Comparison of ENCODE assay signal across 31 cellular contexts in the genomic region with DNA sequence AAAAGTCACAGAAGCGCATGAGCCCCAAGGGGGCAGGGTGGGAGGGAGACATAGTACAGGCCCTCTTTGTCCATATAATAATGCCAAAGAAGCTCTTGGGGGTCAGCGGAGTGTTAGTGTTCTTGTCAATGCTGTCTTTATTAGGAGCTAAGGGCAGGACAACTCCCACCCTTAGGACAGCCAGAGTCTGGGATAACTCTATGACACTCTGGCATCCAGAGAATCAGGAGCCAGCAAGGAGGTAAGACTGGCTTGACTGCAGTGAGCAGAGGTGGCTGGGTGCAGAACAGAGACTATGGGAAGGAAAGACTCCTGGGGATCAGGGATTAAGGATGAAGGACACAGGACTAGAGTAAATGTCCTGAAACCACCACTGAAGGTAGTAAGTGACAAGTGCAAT. TPM values are rescaled to one million over a fixed set of nuclear protein-coding genes. Genes with fewer than 3 reads are reported as not detected.
"Had no signal": no experiment of that assay in that cellular context is flagged by ENCODE, and none has a peak within 500 bp of the region (broad histone marks: within the 10 kb centered on the region; RNA-seq: fewer than 3 reads in every experiment).

No MANE protein-coding gene starts in this region.

- H3K4me1 Mint-ChIP-seq: immature natural killer cell, naive B cell had no signal

- ATAC-seq: esophagus mucosa; foreskin keratinocyte; left ventricle myocardium superior; lower lobe of right lung; mucosa of descending colon; natural killer cell treated with Interleukin-12 subunit alpha and Interleukin-12 subunit beta and Interleukin-15 and Interleukin-18, amount 100 ng/mL, for 72 hours; psoas muscle; right cardiac atrium; stimulated activated memory B cell treated with anti-CD40 and anti-IgM and Interleukin-4, amounts not matched to agents 10 μg/mL and 1 μg/mL and 100 μg/mL, for 72 hours; stimulated activated naive CD8-positive, alpha-beta T cell treated with anti-CD3 and anti-CD28 coated beads, Interleukin-15, Interleukin-2, amounts not matched to agents 100 U/mL and 50 U/mL, for 24 hours; upper lobe of right lung had no signal

- H3K4me3 ChIP-seq: colonic mucosa, lower lobe of right lung, mucosa of descending colon, neural progenitor cell, psoas muscle, skin epidermis, spleen, thoracic aorta, tibial nerve, upper lobe of right lung, uterus had no signal

- H3K9ac ChIP-seq: neural progenitor cell had no signal

- H3K36me3 Mint-ChIP-seq: immature natural killer cell; mesothelial cell of epicardium; naive B cell; natural killer cell treated with Interleukin-12 subunit alpha and Interleukin-12 subunit beta and Interleukin-15 and Interleukin-18, amount 100 ng/mL, for 72 hours; neural progenitor cell; stimulated activated memory B cell treated with anti-CD40 and anti-IgM and Interleukin-4, amounts not matched to agents 10 μg/mL and 1 μg/mL and 100 μg/mL, for 72 hours had no signal

- H3K4me3 Mint-ChIP-seq: dendritic cell treated with granulocyte-macrophage colony-stimulating factor and Interleukin-4, amounts not matched to agents 40 ng/mL and 50 ng/mL, for 4 days; endodermal cell; immature natural killer cell; mesothelial cell of epicardium; naive B cell; natural killer cell treated with Interleukin-12 subunit alpha and Interleukin-12 subunit beta and Interleukin-15 and Interleukin-18, amount 100 ng/mL, for 72 hours; neural progenitor cell; stimulated activated memory B cell treated with anti-CD40 and anti-IgM and Interleukin-4, amounts not matched to agents 10 μg/mL and 1 μg/mL and 100 μg/mL, for 72 hours had no signal

- H2AFZ ChIP-seq: neural progenitor cell had no signal

- H3K9me3 ChIP-seq: colonic mucosa, lower lobe of right lung, mucosa of descending colon, psoas muscle, spleen, thoracic aorta, tibial nerve, upper lobe of right lung, uterus had no signal

- H3K4me2 ChIP-seq: neural progenitor cell had no signal

- H3K4me1 ChIP-seq: foreskin keratinocyte, psoas muscle, spleen, tibial nerve, upper lobe of right lung, uterus had no signal

- H3K27ac Mint-ChIP-seq: dendritic cell treated with granulocyte-macrophage colony-stimulating factor and Interleukin-4, amounts not matched to agents 40 ng/mL and 50 ng/mL, for 4 days; endodermal cell; immature natural killer cell; naive B cell; natural killer cell treated with Interleukin-12 subunit alpha and Interleukin-12 subunit beta and Interleukin-15 and Interleukin-18, amount 100 ng/mL, for 72 hours; neural progenitor cell; stimulated activated memory B cell treated with anti-CD40 and anti-IgM and Interleukin-4, amounts not matched to agents 10 μg/mL and 1 μg/mL and 100 μg/mL, for 72 hours had no signal

- H3K9me3 Mint-ChIP-seq: dendritic cell treated with granulocyte-macrophage colony-stimulating factor and Interleukin-4, amounts not matched to agents 40 ng/mL and 50 ng/mL, for 4 days; endodermal cell; mesothelial cell of epicardium; naive B cell; natural killer cell treated with Interleukin-12 subunit alpha and Interleukin-12 subunit beta and Interleukin-15 and Interleukin-18, amount 100 ng/mL, for 72 hours; neural progenitor cell; stimulated activated memory B cell treated with anti-CD40 and anti-IgM and Interleukin-4, amounts not matched to agents 10 μg/mL and 1 μg/mL and 100 μg/mL, for 72 hours had no signal

- FAIRE-seq: keratinocyte had no signal

- H3K27ac ChIP-seq: epithelial cell of prostate, foreskin keratinocyte, lower lobe of right lung, neural progenitor cell, psoas muscle, skin epidermis, spleen, thoracic aorta, tibial nerve, upper lobe of right lung, uterus had no signal

- H3K27me3 ChIP-seq: colonic mucosa, foreskin keratinocyte, neural progenitor cell, spleen, tibial nerve, upper lobe of right lung, uterus had no signal

- H3K27me3 Mint-ChIP-seq: dendritic cell treated with granulocyte-macrophage colony-stimulating factor and Interleukin-4, amounts not matched to agents 40 ng/mL and 50 ng/mL, for 4 days; natural killer cell treated with Interleukin-12 subunit alpha and Interleukin-12 subunit beta and Interleukin-15 and Interleukin-18, amount 100 ng/mL, for 72 hours had no signal

- DNase-seq: colonic mucosa; effector CD8-positive, alpha-beta T cell; endodermal cell; foreskin keratinocyte; glutamatergic neuron; hypothalamus; immature natural killer cell; left ventricle myocardium superior; lower lobe of right lung; mucosa of descending colon; naive B cell; nucleus accumbens; psoas muscle; right cardiac atrium; spleen; stimulated activated CD4-positive, alpha-beta T cell treated with anti-CD3 and anti-CD28 coated beads, Interleukin-4, amount 100 ng/mL, for 4 hours; stimulated activated naive CD8-positive, alpha-beta T cell treated with anti-CD3 and anti-CD28 coated beads, Interleukin-15, Interleukin-2, amounts not matched to agents 100 U/mL and 50 U/mL, for 24 hours; substantia nigra; upper lobe of right lung; uterus had no signal

- H3K36me3 ChIP-seq: colonic mucosa, lower lobe of right lung, neural progenitor cell, spleen, thoracic aorta, tibial nerve, upper lobe of right lung, uterus had no signal

RNA-seq across cellular contexts. Expression of a gene that starts 19.0 kb away (rescaled TPM):
- total RNA-seq: natural killer cell treated with Interleukin-12 subunit alpha and Interleukin-12 subunit beta and Interleukin-15 and Interleukin-18, amount 100 ng/mL, for 72 hours had no signal
